In genomic region chr7:156173346-156173745, GRCh38 we compare ENCODE assay signal across 15 cellular contexts.
"Had no signal": no experiment of that assay in that cellular context is flagged by ENCODE, and none has a peak within 500 bp of the region (broad histone marks: within the 10 kb centered on the region; RNA-seq: fewer than 3 reads in every experiment).

No MANE protein-coding gene starts in this region.

- H3K4me3 Mint-ChIP-seq: naive thymus-derived CD8-positive, alpha-beta T cell; neural crest cell; stimulated activated naive B cell treated with anti-CD40 and anti-IgM and Interleukin-4, amounts not matched to agents 10 μg/mL and 1 μg/mL and 100 μg/mL, for 72 hours had no signal

- H3K9me3 Mint-ChIP-seq: naive thymus-derived CD8-positive, alpha-beta T cell; neural crest cell; stimulated activated naive B cell treated with anti-CD40 and anti-IgM and Interleukin-4, amounts not matched to agents 10 μg/mL and 1 μg/mL and 100 μg/mL, for 72 hours had no signal

- ATAC-seq: left colon; mucosa of descending colon; naive thymus-derived CD8-positive, alpha-beta T cell; stimulated activated naive B cell treated with anti-CD40 and anti-IgM and Interleukin-4, amounts not matched to agents 10 μg/mL and 1 μg/mL and 100 μg/mL, for 72 hours had no signal

- H3K36me3 Mint-ChIP-seq: naive thymus-derived CD8-positive, alpha-beta T cell; stimulated activated naive B cell treated with anti-CD40 and anti-IgM and Interleukin-4, amounts not matched to agents 10 μg/mL and 1 μg/mL and 100 μg/mL, for 72 hours had no signal

- H3K27ac Mint-ChIP-seq: stimulated activated naive B cell treated with anti-CD40 and anti-IgM and Interleukin-4, amounts not matched to agents 10 μg/mL and 1 μg/mL and 100 μg/mL, for 72 hours had no signal

- DNase-seq: cerebellar nuclear complex; colonic mucosa; effector CD4-positive, alpha-beta T cell; foreskin melanocyte; left colon; mammary epithelial cell; naive thymus-derived CD8-positive, alpha-beta T cell; ovary; sigmoid colon; stimulated activated CD4-positive, alpha-beta T cell treated with anti-CD3 and anti-CD28 coated beads, Interleukin-2, amount 100 ng/mL, for 24 hours; stimulated activated CD4-positive, alpha-beta T cell treated with anti-CD3 and anti-CD28 coated beads, Interleukin-4, amount 100 ng/mL, for 4 hours; stimulated activated naive B cell treated with anti-CD40 and anti-IgM and Interleukin-4, amounts not matched to agents 10 μg/mL and 1 μg/mL and 100 μg/mL, for 72 hours; tibial artery had no signal

- H3K4me1 Mint-ChIP-seq: neural crest cell had no signal
